1 cellular context compared by ENCODE assay signal in the genomic region with DNA sequence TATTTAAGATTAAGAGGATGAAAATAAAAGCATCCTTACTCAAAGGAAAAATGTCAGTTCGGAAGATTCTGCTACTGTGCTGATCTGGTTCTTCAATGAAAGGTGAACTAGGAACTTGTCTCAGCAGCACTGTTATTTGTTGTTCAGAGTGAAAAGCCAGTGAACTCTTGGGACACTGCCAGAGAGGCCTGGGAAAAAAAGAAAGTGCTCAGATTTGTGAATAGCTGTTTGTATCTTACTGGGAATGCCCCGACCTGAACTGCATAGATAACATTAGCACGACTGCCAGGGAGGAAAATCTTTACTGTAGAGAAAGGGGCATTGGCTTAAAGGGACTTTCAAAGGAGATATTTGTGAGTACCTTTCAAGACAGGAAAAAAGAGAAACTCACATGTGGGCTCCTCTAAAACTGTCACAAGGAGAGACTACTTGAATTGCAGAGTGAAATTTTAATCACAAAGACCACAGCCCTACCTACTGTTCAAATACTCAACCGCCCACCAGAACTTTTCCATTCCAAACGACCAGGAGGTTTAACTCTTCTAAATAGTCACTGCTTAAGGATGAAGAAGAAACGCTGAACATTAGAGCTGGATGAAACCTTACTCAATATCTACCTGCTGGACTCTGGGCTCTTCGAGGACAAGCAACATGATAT.
TF ChIP-seq lines count a peak whose summit lies in the region.

No MANE protein-coding gene starts in this region.

TF ChIP-seq in GM23338, 12 proteins besides CTCF, POLR2A, EP300 and RAD21 (continued from another document):
- TF ChIP-seq, protein P1, sequence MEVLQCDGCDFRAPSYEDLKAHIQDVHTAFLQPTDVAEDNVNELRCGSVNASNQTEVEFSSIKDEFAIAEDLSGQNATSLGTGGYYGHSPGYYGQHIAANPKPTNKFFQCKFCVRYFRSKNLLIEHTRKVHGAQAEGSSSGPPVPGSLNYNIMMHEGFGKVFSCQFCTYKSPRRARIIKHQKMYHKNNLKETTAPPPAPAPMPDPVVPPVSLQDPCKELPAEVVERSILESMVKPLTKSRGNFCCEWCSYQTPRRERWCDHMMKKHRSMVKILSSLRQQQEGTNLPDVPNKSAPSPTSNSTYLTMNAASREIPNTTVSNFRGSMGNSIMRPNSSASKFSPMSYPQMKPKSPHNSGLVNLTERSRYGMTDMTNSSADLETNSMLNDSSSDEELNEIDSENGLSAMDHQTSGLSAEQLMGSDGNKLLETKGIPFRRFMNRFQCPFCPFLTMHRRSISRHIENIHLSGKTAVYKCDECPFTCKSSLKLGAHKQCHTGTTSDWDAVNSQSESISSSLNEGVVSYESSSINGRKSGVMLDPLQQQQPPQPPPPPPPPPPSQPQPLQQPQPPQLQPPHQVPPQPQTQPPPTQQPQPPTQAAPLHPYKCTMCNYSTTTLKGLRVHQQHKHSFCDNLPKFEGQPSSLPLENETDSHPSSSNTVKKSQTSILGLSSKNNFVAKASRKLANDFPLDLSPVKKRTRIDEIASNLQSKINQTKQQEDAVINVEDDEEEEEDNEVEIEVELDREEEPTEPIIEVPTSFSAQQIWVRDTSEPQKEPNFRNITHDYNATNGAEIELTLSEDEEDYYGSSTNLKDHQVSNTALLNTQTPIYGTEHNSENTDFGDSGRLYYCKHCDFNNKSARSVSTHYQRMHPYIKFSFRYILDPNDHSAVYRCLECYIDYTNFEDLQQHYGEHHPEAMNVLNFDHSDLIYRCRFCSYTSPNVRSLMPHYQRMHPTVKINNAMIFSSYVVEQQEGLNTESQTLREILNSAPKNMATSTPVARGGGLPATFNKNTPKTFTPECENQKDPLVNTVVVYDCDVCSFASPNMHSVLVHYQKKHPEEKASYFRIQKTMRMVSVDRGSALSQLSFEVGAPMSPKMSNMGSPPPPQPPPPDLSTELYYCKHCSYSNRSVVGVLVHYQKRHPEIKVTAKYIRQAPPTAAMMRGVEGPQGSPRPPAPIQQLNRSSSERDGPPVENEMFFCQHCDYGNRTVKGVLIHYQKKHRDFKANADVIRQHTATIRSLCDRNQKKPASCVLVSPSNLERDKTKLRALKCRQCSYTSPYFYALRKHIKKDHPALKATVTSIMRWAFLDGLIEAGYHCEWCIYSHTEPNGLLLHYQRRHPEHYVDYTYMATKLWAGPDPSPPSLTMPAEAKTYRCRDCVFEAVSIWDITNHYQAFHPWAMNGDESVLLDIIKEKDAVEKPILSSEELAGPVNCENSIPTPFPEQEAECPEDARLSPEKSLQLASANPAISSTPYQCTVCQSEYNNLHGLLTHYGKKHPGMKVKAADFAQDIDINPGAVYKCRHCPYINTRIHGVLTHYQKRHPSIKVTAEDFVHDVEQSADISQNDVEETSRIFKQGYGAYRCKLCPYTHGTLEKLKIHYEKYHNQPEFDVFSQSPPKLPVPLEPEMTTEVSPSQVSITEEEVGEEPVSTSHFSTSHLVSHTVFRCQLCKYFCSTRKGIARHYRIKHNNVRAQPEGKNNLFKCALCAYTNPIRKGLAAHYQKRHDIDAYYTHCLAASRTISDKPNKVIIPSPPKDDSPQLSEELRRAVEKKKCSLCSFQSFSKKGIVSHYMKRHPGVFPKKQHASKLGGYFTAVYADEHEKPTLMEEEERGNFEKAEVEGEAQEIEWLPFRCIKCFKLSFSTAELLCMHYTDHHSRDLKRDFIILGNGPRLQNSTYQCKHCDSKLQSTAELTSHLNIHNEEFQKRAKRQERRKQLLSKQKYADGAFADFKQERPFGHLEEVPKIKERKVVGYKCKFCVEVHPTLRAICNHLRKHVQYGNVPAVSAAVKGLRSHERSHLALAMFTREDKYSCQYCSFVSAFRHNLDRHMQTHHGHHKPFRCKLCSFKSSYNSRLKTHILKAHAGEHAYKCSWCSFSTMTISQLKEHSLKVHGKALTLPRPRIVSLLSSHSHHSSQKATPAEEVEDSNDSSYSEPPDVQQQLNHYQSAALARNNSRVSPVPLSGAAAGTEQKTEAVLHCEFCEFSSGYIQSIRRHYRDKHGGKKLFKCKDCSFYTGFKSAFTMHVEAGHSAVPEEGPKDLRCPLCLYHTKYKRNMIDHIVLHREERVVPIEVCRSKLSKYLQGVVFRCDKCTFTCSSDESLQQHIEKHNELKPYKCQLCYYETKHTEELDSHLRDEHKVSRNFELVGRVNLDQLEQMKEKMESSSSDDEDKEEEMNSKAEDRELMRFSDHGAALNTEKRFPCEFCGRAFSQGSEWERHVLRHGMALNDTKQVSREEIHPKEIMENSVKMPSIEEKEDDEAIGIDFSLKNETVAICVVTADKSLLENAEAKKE (CRISPR knock-in tag; IDR thresholded peaks at IDR 0.05), result no peak
- TF ChIP-seq ZNF114 (CRISPR knock-in tag; IDR thresholded peaks at IDR 0.05) (no peak), ZNF331 (CRISPR knock-in tag; IDR thresholded peaks at IDR 0.05; ENCODE audit: low read depth) (no peak), CREB1 (CRISPR knock-in tag; IDR thresholded peaks at IDR 0.05; ENCODE audit: low read depth) (no peak)
- TF ChIP-seq, protein P2, sequence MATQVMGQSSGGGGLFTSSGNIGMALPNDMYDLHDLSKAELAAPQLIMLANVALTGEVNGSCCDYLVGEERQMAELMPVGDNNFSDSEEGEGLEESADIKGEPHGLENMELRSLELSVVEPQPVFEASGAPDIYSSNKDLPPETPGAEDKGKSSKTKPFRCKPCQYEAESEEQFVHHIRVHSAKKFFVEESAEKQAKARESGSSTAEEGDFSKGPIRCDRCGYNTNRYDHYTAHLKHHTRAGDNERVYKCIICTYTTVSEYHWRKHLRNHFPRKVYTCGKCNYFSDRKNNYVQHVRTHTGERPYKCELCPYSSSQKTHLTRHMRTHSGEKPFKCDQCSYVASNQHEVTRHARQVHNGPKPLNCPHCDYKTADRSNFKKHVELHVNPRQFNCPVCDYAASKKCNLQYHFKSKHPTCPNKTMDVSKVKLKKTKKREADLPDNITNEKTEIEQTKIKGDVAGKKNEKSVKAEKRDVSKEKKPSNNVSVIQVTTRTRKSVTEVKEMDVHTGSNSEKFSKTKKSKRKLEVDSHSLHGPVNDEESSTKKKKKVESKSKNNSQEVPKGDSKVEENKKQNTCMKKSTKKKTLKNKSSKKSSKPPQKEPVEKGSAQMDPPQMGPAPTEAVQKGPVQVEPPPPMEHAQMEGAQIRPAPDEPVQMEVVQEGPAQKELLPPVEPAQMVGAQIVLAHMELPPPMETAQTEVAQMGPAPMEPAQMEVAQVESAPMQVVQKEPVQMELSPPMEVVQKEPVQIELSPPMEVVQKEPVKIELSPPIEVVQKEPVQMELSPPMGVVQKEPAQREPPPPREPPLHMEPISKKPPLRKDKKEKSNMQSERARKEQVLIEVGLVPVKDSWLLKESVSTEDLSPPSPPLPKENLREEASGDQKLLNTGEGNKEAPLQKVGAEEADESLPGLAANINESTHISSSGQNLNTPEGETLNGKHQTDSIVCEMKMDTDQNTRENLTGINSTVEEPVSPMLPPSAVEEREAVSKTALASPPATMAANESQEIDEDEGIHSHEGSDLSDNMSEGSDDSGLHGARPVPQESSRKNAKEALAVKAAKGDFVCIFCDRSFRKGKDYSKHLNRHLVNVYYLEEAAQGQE (IDR thresholded peaks at IDR 0.05; ENCODE audit: unreplicated experiment), result no peak
- TF ChIP-seq, protein P3, sequence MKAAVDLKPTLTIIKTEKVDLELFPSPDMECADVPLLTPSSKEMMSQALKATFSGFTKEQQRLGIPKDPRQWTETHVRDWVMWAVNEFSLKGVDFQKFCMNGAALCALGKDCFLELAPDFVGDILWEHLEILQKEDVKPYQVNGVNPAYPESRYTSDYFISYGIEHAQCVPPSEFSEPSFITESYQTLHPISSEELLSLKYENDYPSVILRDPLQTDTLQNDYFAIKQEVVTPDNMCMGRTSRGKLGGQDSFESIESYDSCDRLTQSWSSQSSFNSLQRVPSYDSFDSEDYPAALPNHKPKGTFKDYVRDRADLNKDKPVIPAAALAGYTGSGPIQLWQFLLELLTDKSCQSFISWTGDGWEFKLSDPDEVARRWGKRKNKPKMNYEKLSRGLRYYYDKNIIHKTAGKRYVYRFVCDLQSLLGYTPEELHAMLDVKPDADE (IDR thresholded peaks at IDR 0.05), result no peak
TF ChIP-seq in GM23338: peak in this region for 0.
